In the genomic region with DNA sequence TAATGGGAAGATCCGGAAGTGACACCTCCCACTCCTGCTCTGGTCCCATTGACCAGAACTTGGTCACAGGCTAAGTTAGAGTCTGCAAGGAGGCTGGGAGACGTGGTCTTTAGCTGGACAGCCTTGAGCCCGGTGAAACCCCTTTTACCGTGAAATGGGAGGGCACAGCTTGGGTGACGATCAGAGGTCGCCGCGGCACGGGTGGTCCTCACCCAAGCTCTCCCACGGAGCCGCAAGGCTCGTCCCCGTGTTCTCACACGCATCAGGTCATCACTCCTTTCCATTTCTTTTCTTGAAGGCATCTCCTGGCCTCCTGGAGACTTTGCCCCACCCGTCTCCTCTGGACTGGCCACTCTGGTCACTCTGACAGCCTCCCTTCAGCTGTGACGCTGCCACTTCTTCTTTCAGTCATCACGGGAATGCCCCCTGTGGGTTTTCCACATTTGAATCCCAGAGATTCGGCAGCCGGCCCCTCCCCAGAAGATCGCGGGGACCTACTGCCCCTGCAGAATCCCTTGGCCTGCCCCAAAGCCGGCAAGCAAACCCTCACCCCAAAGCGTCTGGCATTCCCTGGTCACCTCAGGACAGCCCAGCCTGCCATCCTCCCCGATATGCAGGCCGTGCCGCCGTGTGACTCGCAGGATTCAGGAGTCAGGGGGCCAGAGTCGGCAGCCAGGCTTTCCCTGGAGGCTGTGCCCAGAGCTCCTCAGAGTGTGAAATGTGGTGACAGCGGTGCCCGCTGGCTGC, we compare ENCODE assay signal across 10 cellular contexts. TPM values are rescaled to one million over a fixed set of nuclear protein-coding genes. Genes with fewer than 3 reads are reported as not detected.
A peak's percentile ranks its signal among the peaks of the same experiment; 100 is the strongest.
DNase-seq lines count a peak whose midpoint lies in the region; ATAC-seq, FAIRE-seq and TF ChIP-seq lines count a peak whose summit lies in the region.
"Had no signal": no experiment of that assay in that cellular context is flagged by ENCODE, and none has a peak within 500 bp of the region (broad histone marks: within the 10 kb centered on the region; RNA-seq: fewer than 3 reads in every experiment).

No MANE protein-coding gene starts in this region.

- peak overlapping the region; percentile 88 for H3K4me2 ChIP-seq in A549
- H3K4me2 ChIP-seq in OCI-LY3 (ENCODE audit: low read length), result peak overlapping the region; percentile 61
- H3K4me2 ChIP-seq in fibroblast of lung (ENCODE audit: extremely low read depth, insufficient read depth, low read length), result peak overlapping the region; percentile 44

- peaks cover 23% of the 10 kb centered on the region for H3K4me1 Mint-ChIP-seq in neural crest cell
- H3K4me1 Mint-ChIP-seq: activated CD4-positive, alpha-beta T cell treated with anti-CD3 and anti-CD28 coated beads for 36 hours had no signal

- H2AFZ ChIP-seq in OCI-LY3 (ENCODE audit: low read depth, low read length) (0 out of 2 replicates have a peak overlapping the region, but pooled peaks have one; percentile 32), fibroblast of lung (ENCODE audit: low read length) (no peak overlapping the region)

- no peak for TF ChIP-seq RAD21 in A549 (conservative IDR thresholded peaks at IDR 0.05 in 1 of 2, IDR thresholded peaks at IDR 0.05 in 1 of 2)

- peak overlapping the region; percentile 63 to 84 for H3K27ac ChIP-seq in A549
- H3K27ac ChIP-seq in OCI-LY3 (ENCODE audit: low read length), result no peak overlapping the region
- H3K27ac ChIP-seq in fibroblast of lung (ENCODE audit: insufficient read depth, low read length), result no peak overlapping the region

- H3K27ac Mint-ChIP-seq in neural crest cell (ENCODE audit: unreplicated experiment), result peak overlapping the region; percentile 12
- H3K27ac Mint-ChIP-seq: activated CD4-positive, alpha-beta T cell treated with anti-CD3 and anti-CD28 coated beads for 36 hours had no signal

- no peaks in the 10 kb centered on the region for H4K20me1 ChIP-seq in OCI-LY3 (ENCODE audit: insufficient read depth, low read length)
- no peaks in the 10 kb centered on the region for H4K20me1 ChIP-seq in fibroblast of lung (ENCODE audit: control insufficient read depth, extremely low read depth, insufficient read depth, low read length)

- H3K36me3 ChIP-seq in OCI-LY3 (replicated peaks; ENCODE audit: low read depth, low read length) (no peaks in the 10 kb centered on the region), fibroblast of lung (ENCODE audit: control insufficient read depth, insufficient read depth, low read length) (no peaks in the 10 kb centered on the region)

- H3K36me3 Mint-ChIP-seq in neural crest cell (ENCODE audit: low read depth), result no peaks in the 10 kb centered on the region

- no peaks in the 10 kb centered on the region for H3K27me3 Mint-ChIP-seq in neural crest cell (ENCODE audit: low read depth)

- TF ChIP-seq POLR2A in A549 (IDR thresholded peaks at IDR 0.05; ENCODE audit: low read length), result no peak

- peaks cover 17% of the 10 kb centered on the region for H3K27me3 ChIP-seq in OCI-LY3 (ENCODE audit: low read depth, low read length)
- peaks cover 6% of the 10 kb centered on the region for H3K27me3 ChIP-seq in fibroblast of lung (ENCODE audit: control insufficient read depth, insufficient read depth, low read length)

- H3K9ac ChIP-seq in OCI-LY3 (ENCODE audit: low read length) (no peak overlapping the region), fibroblast of lung (ENCODE audit: insufficient read depth, low read length) (no peak overlapping the region)

- no peak for TF ChIP-seq CTCF in A549 (IDR thresholded peaks at IDR 0.05)
- TF ChIP-seq CTCF in OCI-LY3 (IDR thresholded peaks at IDR 0.05; ENCODE audit: low read depth, low read length), result no peak
- no peak for TF ChIP-seq CTCF in fibroblast of lung (conservative IDR thresholded peaks at IDR 0.05 in 1 of 2, IDR thresholded peaks at IDR 0.05 in 1 of 2; ENCODE audit: low read depth in 1 of 2, low read length in 2 of 2)
- no peak for TF ChIP-seq CTCF in neural crest cell (conservative IDR thresholded peaks at IDR 0.05)
- no peak for TF ChIP-seq CTCF in GM13976 (IDR thresholded peaks at IDR 0.05; ENCODE audit: borderline replicate concordance, control extremely low read depth, extremely low read depth, insufficient read depth, missing control alignments)

- H3K4me1 ChIP-seq in A549 (peaks cover 12% of the 10 kb centered on the region), OCI-LY3 (ENCODE audit: low read length) (peaks cover 10% of the 10 kb centered on the region), fibroblast of lung (ENCODE audit: control insufficient read depth, extremely low read depth, insufficient read depth, low read length) (peaks cover 6% of the 10 kb centered on the region)

- TF ChIP-seq EP300 in A549 (IDR thresholded peaks at IDR 0.05), result no peak

- no peak overlapping the region for H3K4me3 Mint-ChIP-seq in neural crest cell
- H3K4me3 Mint-ChIP-seq: activated CD4-positive, alpha-beta T cell treated with anti-CD3 and anti-CD28 coated beads for 36 hours had no signal

- peak in 1 of 2 experiments; percentile 38; a peak in 4 of 6 replicates for ATAC-seq in A549
- no peak for ATAC-seq in GM18867 (IDR thresholded peaks at IDR 0.05; ENCODE audit: unreplicated experiment)

- H3K79me2 ChIP-seq in OCI-LY3 (ENCODE audit: low read length) (no peaks in the 10 kb centered on the region), fibroblast of lung (ENCODE audit: control insufficient read depth, insufficient read depth, low read length) (no peaks in the 10 kb centered on the region)

- WGBS in A549 (ENCODE audit: missing lambda C conversion rate), result 75% methylated on average over 26 of the region's 31 CpGs

- in situ Hi-C loops in GM13976 (cut with MboI; ENCODE audit: low sequenced_read_pairs, unreplicated experiment), result no loop called here

- CTCF ChIA-PET in A549 (lab: Yijun Ruan, JAX), result interaction anchor here (0.6 to 17.6 kb wide), 32 partner anchors 9 to 911 kb away, joined by 3 to 313 read pairs (median 5); partner anchors contain the start of gene EGFL7

- no peak for DNase-seq in A549 (ENCODE audit: low read depth in 1 of 2, low spot score in 1 of 2)
- no peak for DNase-seq in fibroblast of lung (ENCODE audit: low read depth in 2 of 2)
- no peak for DNase-seq in neural crest cell (ENCODE audit: low read depth, low spot score)
- no peak for DNase-seq in C1 segment of cervical spinal cord (lab: John Stamatoyannopoulos, UW)
- DNase-seq in DMS 273 treated with DMSO at 0.1 percent for 48 hours (lab: John Stamatoyannopoulos, UW), result no peak
- DNase-seq in GM13976 (ENCODE audit: low spot score), result no peak
- DNase-seq: NCI-H187 treated with DMSO at 0.1 percent for 48 hours had no signal

- no peak for FAIRE-seq in A549 (lab: Jason Lieb, UNC)

- H3K9me3 ChIP-seq in A549 (no peaks in the 10 kb centered on the region), OCI-LY3 (ENCODE audit: insufficient read depth, low read length) (no peaks in the 10 kb centered on the region), fibroblast of lung (ENCODE audit: control insufficient read depth, insufficient read depth, low read depth, low read length) (no peaks in the 10 kb centered on the region)

- peak overlapping the region; percentile 32 for H3K4me3 ChIP-seq in A549
- peak overlapping the region; percentile 64 for H3K4me3 ChIP-seq in OCI-LY3 (ENCODE audit: low read length)
- no peak overlapping the region for H3K4me3 ChIP-seq in fibroblast of lung (replicated peaks in 1 of 4; ENCODE audit: control extremely low read depth in 1 of 4, insufficient read depth in 1 of 4, low read depth in 3 of 4, low read length in 4 of 4)

- H3K9me3 Mint-ChIP-seq in neural crest cell, result no peaks in the 10 kb centered on the region

- POLR2A ChIA-PET in A549 (lab: Yijun Ruan, JAX), result no interaction called here

TF ChIP-seq in A549, 52 proteins besides CTCF, POLR2A, EP300 and RAD21:
- TF ChIP-seq, protein P1, sequence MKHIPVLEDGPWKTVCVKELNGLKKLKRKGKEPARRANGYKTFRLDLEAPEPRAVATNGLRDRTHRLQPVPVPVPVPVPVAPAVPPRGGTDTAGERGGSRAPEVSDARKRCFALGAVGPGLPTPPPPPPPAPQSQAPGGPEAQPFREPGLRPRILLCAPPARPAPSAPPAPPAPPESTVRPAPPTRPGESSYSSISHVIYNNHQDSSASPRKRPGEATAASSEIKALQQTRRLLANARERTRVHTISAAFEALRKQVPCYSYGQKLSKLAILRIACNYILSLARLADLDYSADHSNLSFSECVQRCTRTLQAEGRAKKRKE (CRISPR knock-in tag; IDR thresholded peaks at IDR 0.05; ENCODE audit: low read depth), result no peak
- no peak for TF ChIP-seq KDM1A (IDR thresholded peaks at IDR 0.05; ENCODE audit: low read depth)
- no peak for TF ChIP-seq RNF2 (IDR thresholded peaks at IDR 0.05; ENCODE audit: borderline replicate concordance, low read depth)

RNA-seq across cellular contexts. Expression of gene EGFL7, which starts 18.9 kb away (rescaled TPM):
- polyA plus RNA-seq in A549 (2011; rRNA removed) (15.3 and 19.9 TPM in 2 replicates), A549 (2017; fragmentation: RNase III; extraction: RNeasy Plus Mini Kit Qiagen cat#74134 plus additional on column Dnase treatment) (28.9 to 34.4 TPM (median 32.3 TPM) in 3 replicates), fibroblast of lung (2.5 and 4.2 TPM in 2 replicates)
- polyA plus RNA-seq in A549 (2012; cell fraction: cytosol; rRNA removed), result 49.6 and 71.8 TPM in 2 replicates
- 70.7 and 117 TPM in 2 replicates for polyA plus RNA-seq in A549 (2012; cell fraction: nucleus; rRNA removed)
- polyA minus RNA-seq in A549 (2011; rRNA and poly(A)+ RNA removed), result 3.1 and 5.9 TPM in 2 replicates
- total RNA-seq in fibroblast of lung (6.2 and 7.9 TPM in 2 replicates), neural crest cell (14.1 and 16.8 TPM in 2 replicates)
- 5.3 and 7.6 TPM in 2 replicates for polyA plus RNA-seq in fibroblast of lung (2012)
- polyA minus RNA-seq in fibroblast of lung (ENCODE audit: low replicate concordance), result 0.93 and 3.1 TPM in 2 replicates

RNA-seq across cellular contexts. Expression of gene AGPAT2, which starts 43.5 kb away (rescaled TPM):
- polyA plus RNA-seq in A549 (2011; rRNA removed) (32.3 and 38.6 TPM in 2 replicates), A549 (2017; fragmentation: RNase III; extraction: RNeasy Plus Mini Kit Qiagen cat#74134 plus additional on column Dnase treatment) (44.3 to 49.5 TPM (median 46.3 TPM) in 3 replicates), fibroblast of lung (24.9 and 25.1 TPM in 2 replicates)
- polyA plus RNA-seq in A549 (2012; cell fraction: cytosol; rRNA removed), result 56.2 and 86.6 TPM in 2 replicates
- polyA plus RNA-seq in A549 (2012; cell fraction: nucleus; rRNA removed), result 85.4 and 94.9 TPM in 2 replicates
- 39.4 and 43.6 TPM in 2 replicates for polyA minus RNA-seq in A549 (2011; rRNA and poly(A)+ RNA removed)
- total RNA-seq in fibroblast of lung (31.8 and 43.3 TPM in 2 replicates), neural crest cell (18.4 and 19.0 TPM in 2 replicates)
- polyA plus RNA-seq in fibroblast of lung (2012), result 32.5 and 40.5 TPM in 2 replicates
- polyA minus RNA-seq in fibroblast of lung (ENCODE audit: low replicate concordance), result 40.9 and 50.4 TPM in 2 replicates

Comparison
In these comparisons a context has a peak if more than half of its experiments do, and no peak if none do; other contexts are left out.
1. H3K27ac ChIP-seq: peak in A549 (2 of 2); none in OCI-LY3 (single experiment) and fibroblast of lung (single experiment).
2. H3K4me3 ChIP-seq: peak in A549 (single experiment) and OCI-LY3 (single experiment); none in fibroblast of lung (0 of 4).
3. Peak in every context shown above with its lines, with median percentiles within 50 percentile points of each other: H3K4me2 ChIP-seq.